19 cellular contexts compared by ENCODE assay signal in the genomic region with DNA sequence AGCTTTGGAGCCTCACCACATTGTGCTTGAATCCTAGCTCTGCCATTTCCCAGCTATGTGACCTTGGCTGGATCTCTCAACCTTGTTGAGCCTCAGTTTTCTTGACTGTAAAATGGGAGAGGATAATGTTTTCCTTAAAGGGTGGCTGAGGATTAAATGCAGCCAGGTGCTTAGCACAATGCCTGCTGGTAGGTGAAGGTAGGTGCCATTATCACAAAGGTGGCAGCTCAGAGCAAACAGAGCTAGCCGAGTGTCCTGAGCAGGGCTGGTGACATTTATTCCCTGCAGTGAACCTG.
A peak's percentile ranks its signal among the peaks of the same experiment; 100 is the strongest.
DNase-seq lines count a peak whose midpoint lies in the region; ATAC-seq and TF ChIP-seq lines count a peak whose summit lies in the region.
"Had no signal": no experiment of that assay in that cellular context is flagged by ENCODE, and none has a peak within 500 bp of the region (broad histone marks: within the 10 kb centered on the region; RNA-seq: fewer than 3 reads in every experiment).

No MANE protein-coding gene starts in this region.

- DNase-seq in NCI-H146 treated with DMSO at 0.1 percent for 48 hours (lab: John Stamatoyannopoulos, UW; ENCODE audit: unreplicated experiment) (peak; percentile 67), WTC11 (ENCODE audit: low spot score) (no peak), cortex of kidney (lab: John Stamatoyannopoulos, UW) (no peak), LoVo (ENCODE audit: low spot score) (no peak)
- DNase-seq: CD4-positive, CD25-positive, alpha-beta regulatory T cell; GDM1; HCEC 1CT; IMR-90; MV-4-11; NCI-H1105 treated with DMSO at 0.1 percent for 48 hours; NCI-H1694 treated with DMSO at 0.1 percent for 48 hours; NCI-H446; SIG-M5; SK-N-SH had no signal

- H3K4me1 Mint-ChIP-seq in WTC11 = peaks cover 32% of the 10 kb centered on the region
- H3K4me1 Mint-ChIP-seq: CD4-positive, CD25-positive, alpha-beta regulatory T cell had no signal

- H3K4me3 Mint-ChIP-seq in WTC11 = no peak overlapping the region
- H3K4me3 Mint-ChIP-seq: CD4-positive, CD25-positive, alpha-beta regulatory T cell; GM23338 had no signal

- CTCF ChIA-PET in WTC11 (lab: Charles Lee) = interaction anchor here (1.0 to 1.7 kb wide), 3 partner anchors 45 to 513 kb away, joined by 4 to 7 read pairs (median 4); no protein-coding TSS in a partner anchor

- H3K9ac ChIP-seq in muscle layer of colon (ENCODE audit: low read length) = no peak overlapping the region
- H3K9ac ChIP-seq in stomach smooth muscle (ENCODE audit: low read length in 2 of 2) = no peak overlapping the region
- H3K9ac ChIP-seq: SK-N-SH had no signal

- peak overlapping the region; percentile 49 for H3K27ac ChIP-seq in muscle layer of colon (ENCODE audit: low read depth, low read length)
- peak overlapping the region; percentile 18 for H3K27ac ChIP-seq in stomach smooth muscle (ENCODE audit: low read length)

- POLR2A ChIA-PET in WTC11 (lab: Charles Lee) = interaction anchor here (0.6 kb wide), 1 partner anchor 129 kb away, joined by 3 read pairs; no protein-coding TSS in a partner anchor

- H3K4me3 ChIP-seq in muscle layer of colon (ENCODE audit: low read depth in 1 of 2, low read length in 2 of 2) (no peak overlapping the region), stomach smooth muscle (ENCODE audit: low read length in 2 of 2) (no peak overlapping the region)
- H3K4me3 ChIP-seq: GM23338 had no signal

- H3K27me3 Mint-ChIP-seq in WTC11 (ENCODE audit: low read depth) = peaks cover 4% of the 10 kb centered on the region; the same call in 1 of the 2 replicates

- no peaks in the 10 kb centered on the region for H3K9me3 ChIP-seq in muscle layer of colon (ENCODE audit: low read length)
- H3K9me3 ChIP-seq in stomach smooth muscle (ENCODE audit: control insufficient read depth in 2 of 2, low read length in 2 of 2) = no peaks in the 10 kb centered on the region
- H3K9me3 ChIP-seq: SK-N-SH had no signal

- H3K27ac Mint-ChIP-seq in WTC11 = no peak overlapping the region
- H3K27ac Mint-ChIP-seq: CD4-positive, CD25-positive, alpha-beta regulatory T cell; GM23338 had no signal

- ATAC-seq in WTC11 (peak; percentile 21), HG03045 (IDR thresholded peaks at IDR 0.05; ENCODE audit: unreplicated experiment) (no peak)
- ATAC-seq: Panc1 had no signal

- no peaks in the 10 kb centered on the region for H3K36me3 ChIP-seq in muscle layer of colon (ENCODE audit: insufficient read depth, low read length)
- no peaks in the 10 kb centered on the region for H3K36me3 ChIP-seq in stomach smooth muscle (ENCODE audit: control insufficient read depth in 2 of 2, insufficient read depth in 2 of 2, low read length in 2 of 2)

- H3K4me1 ChIP-seq in muscle layer of colon (ENCODE audit: insufficient read depth, low read length) (peaks cover 42% of the 10 kb centered on the region), stomach smooth muscle (ENCODE audit: control insufficient read depth, insufficient read depth, low read length) (peaks cover 36% of the 10 kb centered on the region)

- no peaks in the 10 kb centered on the region for H3K27me3 ChIP-seq in muscle layer of colon (ENCODE audit: control insufficient read depth in 1 of 2, insufficient read depth in 2 of 2, low read length in 2 of 2)
- H3K27me3 ChIP-seq in stomach smooth muscle (ENCODE audit: control insufficient read depth in 1 of 2, insufficient read depth in 2 of 2, low read length in 2 of 2) = no peaks in the 10 kb centered on the region

- peaks cover 10% of the 10 kb centered on the region for H3K9me3 Mint-ChIP-seq in WTC11
- H3K9me3 Mint-ChIP-seq: CD4-positive, CD25-positive, alpha-beta regulatory T cell; GM23338 had no signal

- H3K36me3 Mint-ChIP-seq in WTC11 = no peaks in the 10 kb centered on the region
- H3K36me3 Mint-ChIP-seq: CD4-positive, CD25-positive, alpha-beta regulatory T cell had no signal

- no peak for TF ChIP-seq CTCF in WTC11 (IDR thresholded peaks at IDR 0.05)

TF ChIP-seq in WTC11, 78 proteins besides CTCF, POLR2A, EP300 and RAD21 (continues in another document):
- TF ChIP-seq TEAD1 (CRISPR knock-in tag; IDR thresholded peaks at IDR 0.05) = no peak
- no peak for TF ChIP-seq TEAD4 (CRISPR knock-in tag; IDR thresholded peaks at IDR 0.05)
- TF ChIP-seq, protein P1, sequence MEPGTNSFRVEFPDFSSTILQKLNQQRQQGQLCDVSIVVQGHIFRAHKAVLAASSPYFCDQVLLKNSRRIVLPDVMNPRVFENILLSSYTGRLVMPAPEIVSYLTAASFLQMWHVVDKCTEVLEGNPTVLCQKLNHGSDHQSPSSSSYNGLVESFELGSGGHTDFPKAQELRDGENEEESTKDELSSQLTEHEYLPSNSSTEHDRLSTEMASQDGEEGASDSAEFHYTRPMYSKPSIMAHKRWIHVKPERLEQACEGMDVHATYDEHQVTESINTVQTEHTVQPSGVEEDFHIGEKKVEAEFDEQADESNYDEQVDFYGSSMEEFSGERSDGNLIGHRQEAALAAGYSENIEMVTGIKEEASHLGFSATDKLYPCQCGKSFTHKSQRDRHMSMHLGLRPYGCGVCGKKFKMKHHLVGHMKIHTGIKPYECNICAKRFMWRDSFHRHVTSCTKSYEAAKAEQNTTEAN (CRISPR knock-in tag; IDR thresholded peaks at IDR 0.05) = no peak
- no peak for TF ChIP-seq IRF2 (CRISPR knock-in tag; IDR thresholded peaks at IDR 0.05; ENCODE audit: borderline replicate concordance, low read depth)
- no peak for TF ChIP-seq ZNF671 (CRISPR knock-in tag; IDR thresholded peaks at IDR 0.05)
- TF ChIP-seq KAT7 (CRISPR knock-in tag; IDR thresholded peaks at IDR 0.05; ENCODE audit: borderline replicate concordance) = no peak
- TF ChIP-seq EMX1 (CRISPR knock-in tag; IDR thresholded peaks at IDR 0.05) = no peak
- no peak for TF ChIP-seq ZNF232 (CRISPR knock-in tag; IDR thresholded peaks at IDR 0.05)
- TF ChIP-seq ZNF416 (CRISPR knock-in tag; IDR thresholded peaks at IDR 0.05) = no peak
- TF ChIP-seq, protein P2, sequence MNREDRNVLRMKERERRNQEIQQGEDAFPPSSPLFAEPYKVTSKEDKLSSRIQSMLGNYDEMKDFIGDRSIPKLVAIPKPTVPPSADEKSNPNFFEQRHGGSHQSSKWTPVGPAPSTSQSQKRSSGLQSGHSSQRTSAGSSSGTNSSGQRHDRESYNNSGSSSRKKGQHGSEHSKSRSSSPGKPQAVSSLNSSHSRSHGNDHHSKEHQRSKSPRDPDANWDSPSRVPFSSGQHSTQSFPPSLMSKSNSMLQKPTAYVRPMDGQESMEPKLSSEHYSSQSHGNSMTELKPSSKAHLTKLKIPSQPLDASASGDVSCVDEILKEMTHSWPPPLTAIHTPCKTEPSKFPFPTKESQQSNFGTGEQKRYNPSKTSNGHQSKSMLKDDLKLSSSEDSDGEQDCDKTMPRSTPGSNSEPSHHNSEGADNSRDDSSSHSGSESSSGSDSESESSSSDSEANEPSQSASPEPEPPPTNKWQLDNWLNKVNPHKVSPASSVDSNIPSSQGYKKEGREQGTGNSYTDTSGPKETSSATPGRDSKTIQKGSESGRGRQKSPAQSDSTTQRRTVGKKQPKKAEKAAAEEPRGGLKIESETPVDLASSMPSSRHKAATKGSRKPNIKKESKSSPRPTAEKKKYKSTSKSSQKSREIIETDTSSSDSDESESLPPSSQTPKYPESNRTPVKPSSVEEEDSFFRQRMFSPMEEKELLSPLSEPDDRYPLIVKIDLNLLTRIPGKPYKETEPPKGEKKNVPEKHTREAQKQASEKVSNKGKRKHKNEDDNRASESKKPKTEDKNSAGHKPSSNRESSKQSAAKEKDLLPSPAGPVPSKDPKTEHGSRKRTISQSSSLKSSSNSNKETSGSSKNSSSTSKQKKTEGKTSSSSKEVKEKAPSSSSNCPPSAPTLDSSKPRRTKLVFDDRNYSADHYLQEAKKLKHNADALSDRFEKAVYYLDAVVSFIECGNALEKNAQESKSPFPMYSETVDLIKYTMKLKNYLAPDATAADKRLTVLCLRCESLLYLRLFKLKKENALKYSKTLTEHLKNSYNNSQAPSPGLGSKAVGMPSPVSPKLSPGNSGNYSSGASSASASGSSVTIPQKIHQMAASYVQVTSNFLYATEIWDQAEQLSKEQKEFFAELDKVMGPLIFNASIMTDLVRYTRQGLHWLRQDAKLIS (CRISPR knock-in tag; IDR thresholded peaks at IDR 0.05; ENCODE audit: borderline replicate concordance) = no peak
- TF ChIP-seq, protein P3, sequence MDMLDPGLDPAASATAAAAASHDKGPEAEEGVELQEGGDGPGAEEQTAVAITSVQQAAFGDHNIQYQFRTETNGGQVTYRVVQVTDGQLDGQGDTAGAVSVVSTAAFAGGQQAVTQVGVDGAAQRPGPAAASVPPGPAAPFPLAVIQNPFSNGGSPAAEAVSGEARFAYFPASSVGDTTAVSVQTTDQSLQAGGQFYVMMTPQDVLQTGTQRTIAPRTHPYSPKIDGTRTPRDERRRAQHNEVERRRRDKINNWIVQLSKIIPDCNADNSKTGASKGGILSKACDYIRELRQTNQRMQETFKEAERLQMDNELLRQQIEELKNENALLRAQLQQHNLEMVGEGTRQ (CRISPR knock-in tag; IDR thresholded peaks at IDR 0.05) = no peak
- TF ChIP-seq, protein P4, sequence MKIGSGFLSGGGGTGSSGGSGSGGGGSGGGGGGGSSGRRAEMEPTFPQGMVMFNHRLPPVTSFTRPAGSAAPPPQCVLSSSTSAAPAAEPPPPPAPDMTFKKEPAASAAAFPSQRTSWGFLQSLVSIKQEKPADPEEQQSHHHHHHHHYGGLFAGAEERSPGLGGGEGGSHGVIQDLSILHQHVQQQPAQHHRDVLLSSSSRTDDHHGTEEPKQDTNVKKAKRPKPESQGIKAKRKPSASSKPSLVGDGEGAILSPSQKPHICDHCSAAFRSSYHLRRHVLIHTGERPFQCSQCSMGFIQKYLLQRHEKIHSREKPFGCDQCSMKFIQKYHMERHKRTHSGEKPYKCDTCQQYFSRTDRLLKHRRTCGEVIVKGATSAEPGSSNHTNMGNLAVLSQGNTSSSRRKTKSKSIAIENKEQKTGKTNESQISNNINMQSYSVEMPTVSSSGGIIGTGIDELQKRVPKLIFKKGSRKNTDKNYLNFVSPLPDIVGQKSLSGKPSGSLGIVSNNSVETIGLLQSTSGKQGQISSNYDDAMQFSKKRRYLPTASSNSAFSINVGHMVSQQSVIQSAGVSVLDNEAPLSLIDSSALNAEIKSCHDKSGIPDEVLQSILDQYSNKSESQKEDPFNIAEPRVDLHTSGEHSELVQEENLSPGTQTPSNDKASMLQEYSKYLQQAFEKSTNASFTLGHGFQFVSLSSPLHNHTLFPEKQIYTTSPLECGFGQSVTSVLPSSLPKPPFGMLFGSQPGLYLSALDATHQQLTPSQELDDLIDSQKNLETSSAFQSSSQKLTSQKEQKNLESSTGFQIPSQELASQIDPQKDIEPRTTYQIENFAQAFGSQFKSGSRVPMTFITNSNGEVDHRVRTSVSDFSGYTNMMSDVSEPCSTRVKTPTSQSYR (CRISPR knock-in tag; IDR thresholded peaks at IDR 0.05) = no peak
